7 cellular contexts compared by ENCODE assay signal in the genomic region with DNA sequence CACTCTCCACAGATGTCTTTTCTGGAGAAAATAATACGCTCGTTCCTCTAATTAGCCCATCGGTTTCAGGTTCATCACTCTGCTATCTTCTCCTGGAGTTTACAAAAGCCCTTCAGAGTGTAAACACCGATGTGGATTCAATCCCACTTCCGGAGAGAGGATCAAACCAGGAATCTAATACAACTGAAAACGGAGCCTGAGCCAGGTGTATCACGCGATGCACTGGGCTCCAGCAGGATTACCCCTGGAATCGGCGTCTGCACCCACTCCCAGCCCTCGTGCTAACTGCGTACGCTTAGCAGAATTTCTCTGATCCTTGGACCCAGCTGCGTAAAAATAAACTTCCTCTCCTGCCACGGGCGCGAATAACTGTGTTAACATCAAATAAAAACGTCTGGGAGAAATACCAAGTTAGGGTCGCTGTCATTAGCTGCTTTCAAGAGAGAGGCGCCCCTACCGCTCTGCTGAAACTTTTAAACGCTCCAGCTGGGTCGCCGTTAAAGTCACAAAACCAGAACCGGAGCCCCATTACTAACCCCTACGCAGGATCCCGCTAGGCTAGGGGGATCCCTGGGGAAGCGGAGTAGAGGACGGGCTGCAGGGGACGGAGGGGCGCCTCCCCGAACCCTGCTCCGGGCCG. TPM values are rescaled to one million over a fixed set of nuclear protein-coding genes. Genes with fewer than 3 reads are reported as not detected.
DNase-seq lines count a peak whose midpoint lies in the region; ATAC-seq and TF ChIP-seq lines count a peak whose summit lies in the region.

No MANE protein-coding gene starts in this region.

- H3K4me3 ChIP-seq in GM12864 (ENCODE audit: low read depth, low read length) (peak overlapping the region; percentile 88), HUES6 (ENCODE audit: low read depth, low read length) (peak overlapping the region; percentile 94), thymus (ENCODE audit: low read length) (peak overlapping the region; percentile 98)

- peak; percentile 12 for ATAC-seq in left colon

- H3K36me3 ChIP-seq in HUES6 (ENCODE audit: control insufficient read depth, insufficient read depth, low read length): peaks cover 41% of the 10 kb centered on the region
- H3K36me3 ChIP-seq in thymus (ENCODE audit: control insufficient read depth, insufficient read depth): peaks cover 12% of the 10 kb centered on the region

- H3K4me1 ChIP-seq in HUES6 (ENCODE audit: control insufficient read depth, insufficient read depth, low read length) (peaks cover 13% of the 10 kb centered on the region), thymus (ENCODE audit: control insufficient read depth, insufficient read depth, low read length) (peaks cover 11% of the 10 kb centered on the region)

- H3K27me3 ChIP-seq in HUES6 (ENCODE audit: control insufficient read depth, insufficient read depth, low read length): no peaks in the 10 kb centered on the region
- H3K27me3 ChIP-seq in thymus (ENCODE audit: control insufficient read depth, insufficient read depth): peaks cover 7% of the 10 kb centered on the region

- 1% methylated on average over 34 of the region's 34 CpGs for whole genome bisulfite sequencing in adipose tissue, 3 donors
- 1% methylated on average over 34 of the region's 34 CpGs for WGBS in thymus

- DNase-seq in GM12864 (ENCODE audit: low read depth) (no peak), left colon (peak in 1 of 2 donors; percentile 35), foreskin melanocyte (no peak), hippocampal formation (lab: John Stamatoyannopoulos, UW) (no peak)

- H3K9me3 ChIP-seq in HUES6 (ENCODE audit: control insufficient read depth, insufficient read depth, low read depth, low read length) (peaks cover 4% of the 10 kb centered on the region; the same call in 1 of the 2 replicates), thymus (ENCODE audit: control insufficient read depth) (no peaks in the 10 kb centered on the region)

- peak overlapping the region; percentile 97 for H3K9ac ChIP-seq in HUES6 (ENCODE audit: low read length)

- peak overlapping the region; percentile 86 for H3K27ac ChIP-seq in HUES6 (ENCODE audit: low read depth, low read length)
- H3K27ac ChIP-seq in adipose tissue (ENCODE audit: low read depth, low read length): peak overlapping the region; percentile 38
- peak overlapping the region; percentile 86 for H3K27ac ChIP-seq in thymus (ENCODE audit: low read depth)

- TF ChIP-seq CTCF in GM12864 (IDR thresholded peaks at IDR 0.05; ENCODE audit: low read depth, low read length, missing control alignments): no peak

- intact Hi-C loops in left colon (cut with DNase I, micrococcal nuclease): loop anchor here in 1 of 2 donors (10.0 kb wide), 1 partner anchor 86 kb away; no protein-coding TSS in a partner anchor

RNA-seq across cellular contexts. Expression of a gene that starts 0.5 kb away (rescaled TPM):
- 10 to 100 TPM in 2 of 3 donors, 1 to 10 TPM in 1; 9.9 to 12.7 (median 12.3) TPM for polyA plus RNA-seq in adipose tissue
- 10 to 100 TPM; 34.0 to 37.2 TPM for total RNA-seq in left colon
- polyA plus RNA-seq in thymus: 20.1 TPM

RNA-seq across cellular contexts. Expression of a gene that starts 7.8 kb away (rescaled TPM):
- polyA plus RNA-seq in adipose tissue (100 to 1,000 TPM in 2 of 3 donors, 10 to 100 TPM in 1; 48.5 to 123 (median 117) TPM), thymus (81.1 TPM)
- total RNA-seq in left colon: 10 to 100 TPM; 59.3 to 65.6 TPM

RNA-seq across cellular contexts. Expression of a gene that starts 20.2 kb away (rescaled TPM):
- 10 to 100 TPM; 36.2 to 47.5 (median 39.9) TPM for polyA plus RNA-seq in adipose tissue
- total RNA-seq in left colon: 10 to 100 TPM; 44.7 to 62.1 TPM
- 111 TPM for polyA plus RNA-seq in thymus

RNA-seq across cellular contexts. Expression of a gene that starts 20.4 kb away (rescaled TPM):
- polyA plus RNA-seq in adipose tissue (10 to 100 TPM; 12.2 to 15.5 (median 13.5) TPM), thymus (14.2 TPM)
- total RNA-seq in left colon: 10 to 100 TPM; 20.2 to 20.8 TPM

RNA-seq across cellular contexts. Expression of a gene that starts 31.4 kb away (rescaled TPM):
- polyA plus RNA-seq in adipose tissue: 1 to 10 TPM; 5.4 to 8.6 (median 7.8) TPM
- total RNA-seq in left colon: 1 to 10 TPM; 6.7 to 7.1 TPM
- polyA plus RNA-seq in thymus: 8.3 TPM
